ENCODE assay signal across 4 cellular contexts in genomic region chr6:143868808-143869207, GRCh38. TPM values are rescaled to one million over a fixed set of nuclear protein-coding genes. Genes with fewer than 3 reads are reported as not detected.
"Had no signal": no experiment of that assay in that cellular context is flagged by ENCODE, and none has a peak within 500 bp of the region (broad histone marks: within the 10 kb centered on the region; RNA-seq: fewer than 3 reads in every experiment).

No MANE protein-coding gene starts in this region.

RNA-seq across cellular contexts. Expression of gene ZC2HC1B, which starts 4.5 kb away (rescaled TPM):
- total RNA-seq: LHCN-M2, M059J, MCF 10A, NCI-H460 had no signal
